Comparison of ENCODE assay signal across 16 cellular contexts in genomic region chr16:75211286-75211685, GRCh38. TPM values are rescaled to one million over a fixed set of nuclear protein-coding genes. Genes with fewer than 3 reads are reported as not detected.
"Had no signal": no experiment of that assay in that cellular context is flagged by ENCODE, and none has a peak within 500 bp of the region (broad histone marks: within the 10 kb centered on the region; RNA-seq: fewer than 3 reads in every experiment).

No MANE protein-coding gene starts in this region.

RNA-seq across cellular contexts. Expression of gene CTRB2, which starts 4.3 kb away (rescaled TPM):
- total RNA-seq: activated naive CD4-positive, alpha-beta T cell treated with anti-CD3 and anti-CD28 coated beads for 36 hours; activated naive CD4-positive, alpha-beta T cell treated with anti-CD3 and anti-CD28 coated beads, Interleukin-2, amount 50 U/mL, for 72 hours; activated naive CD8-positive, alpha-beta T cell treated with anti-CD3 and anti-CD28 coated beads for 36 hours; activated naive CD8-positive, alpha-beta T cell treated with anti-CD3 and anti-CD28 coated beads, Interleukin-2, amount 10 ng/mL, durations not matched to agents 7 days and 5 days; activated T-cell treated with anti-CD3 and anti-CD28 coated beads, Interleukin-2, amount 50 U/mL, for 72 hours; activated T-helper 1 cell treated with anti-CD3 and anti-CD28 coated beads, Interleukin-12 subunit alpha, Interleukin-12 subunit beta, Interleukin-2, Interleukin-4 antibody, amounts not matched to agents 30 ng/mL and 10 ng/mL and 1 ng/mL, durations not matched to agents 14 hours and 24 hours and 36 hours; activated T-helper 17 cell treated with anti-CD3 and anti-CD28 coated beads, Interleukin-2, amount 50 U/mL, for 72 hours; activated T-helper 2 cell treated with anti-CD3 and anti-CD28 coated beads, Interferon-gamma antibody, Interleukin-2, Interleukin-4, amounts not matched to agents 10 μg/mL and 5 μg/mL and 100 μg/mL, durations not matched to agents 14 hours and 24 hours and 36 hours; ascending aorta; breast epithelium; bronchial epithelial cell; cardiac muscle cell; cardiac septum; cerebellum; chondrocyte had no signal

RNA-seq across cellular contexts. Expression of gene CTRB1, which starts 7.5 kb away (rescaled TPM):
- total RNA-seq: activated naive CD4-positive, alpha-beta T cell treated with anti-CD3 and anti-CD28 coated beads for 36 hours; activated naive CD4-positive, alpha-beta T cell treated with anti-CD3 and anti-CD28 coated beads, Interleukin-2, amount 50 U/mL, for 72 hours; activated naive CD8-positive, alpha-beta T cell treated with anti-CD3 and anti-CD28 coated beads for 36 hours; activated naive CD8-positive, alpha-beta T cell treated with anti-CD3 and anti-CD28 coated beads, Interleukin-2, amount 10 ng/mL, durations not matched to agents 7 days and 5 days; activated T-cell treated with anti-CD3 and anti-CD28 coated beads, Interleukin-2, amount 50 U/mL, for 72 hours; activated T-helper 1 cell treated with anti-CD3 and anti-CD28 coated beads, Interleukin-12 subunit alpha, Interleukin-12 subunit beta, Interleukin-2, Interleukin-4 antibody, amounts not matched to agents 30 ng/mL and 10 ng/mL and 1 ng/mL, durations not matched to agents 14 hours and 24 hours and 36 hours; activated T-helper 17 cell treated with anti-CD3 and anti-CD28 coated beads, Interleukin-2, amount 50 U/mL, for 72 hours; activated T-helper 2 cell treated with anti-CD3 and anti-CD28 coated beads, Interferon-gamma antibody, Interleukin-2, Interleukin-4, amounts not matched to agents 10 μg/mL and 5 μg/mL and 100 μg/mL, durations not matched to agents 14 hours and 24 hours and 36 hours; ascending aorta; astrocyte; breast epithelium; bronchial epithelial cell; cardiac muscle cell; cardiac septum; cerebellum; chondrocyte had no signal

RNA-seq across cellular contexts. Expression of gene BCAR1, which starts 40.1 kb away (rescaled TPM):
- total RNA-seq: activated naive CD8-positive, alpha-beta T cell treated with anti-CD3 and anti-CD28 coated beads, Interleukin-2, amount 10 ng/mL, durations not matched to agents 7 days and 5 days had no signal
